1 cellular context compared by ENCODE assay signal in the genomic region with DNA sequence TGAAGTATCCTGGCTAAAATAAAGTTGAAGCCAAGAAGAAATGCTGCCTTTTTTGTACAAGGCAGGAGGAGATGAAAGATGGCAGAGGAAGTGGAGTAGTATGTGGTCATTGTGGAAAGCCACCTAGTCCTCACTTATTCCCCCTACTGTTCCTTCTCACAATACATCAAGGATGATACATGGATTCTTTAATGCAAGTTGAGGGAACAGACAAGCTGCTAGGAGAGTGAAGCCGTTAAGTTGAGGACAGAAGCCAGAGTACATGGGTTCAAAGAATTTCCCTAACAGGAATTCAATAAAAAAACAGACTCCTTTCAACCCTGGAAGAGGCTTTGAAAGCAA.
TF ChIP-seq lines count a peak whose summit lies in the region.

No MANE protein-coding gene starts in this region.

TF ChIP-seq in HCT116, 20 proteins besides CTCF, POLR2A, EP300 and RAD21 (continued from another document):
- TF ChIP-seq POLR2AphosphoS5 (IDR thresholded peaks at IDR 0.05; ENCODE audit: low read depth, low read length): no peak
- TF ChIP-seq SP1 (IDR thresholded peaks at IDR 0.05; ENCODE audit: low read depth): no peak
- TF ChIP-seq, protein P1, sequence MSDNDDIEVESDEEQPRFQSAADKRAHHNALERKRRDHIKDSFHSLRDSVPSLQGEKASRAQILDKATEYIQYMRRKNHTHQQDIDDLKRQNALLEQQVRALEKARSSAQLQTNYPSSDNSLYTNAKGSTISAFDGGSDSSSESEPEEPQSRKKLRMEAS (IDR thresholded peaks at IDR 0.05): no peak
- TF ChIP-seq ZNF274 (IDR thresholded peaks at IDR 0.05; ENCODE audit: low read depth, low read length): no peak
- TF ChIP-seq YY1 (IDR thresholded peaks at IDR 0.05; ENCODE audit: extremely low read depth, insufficient replicate concordance, low read depth, low read length): no peak
- no peak for TF ChIP-seq ELF1 (IDR thresholded peaks at IDR 0.05; ENCODE audit: borderline replicate concordance, low read depth)
- no peak for TF ChIP-seq EZH2 (IDR thresholded peaks at IDR 0.05)
- TF ChIP-seq FOSL1 (IDR thresholded peaks at IDR 0.05; ENCODE audit: low read depth): no peak
- TF ChIP-seq, protein P2, sequence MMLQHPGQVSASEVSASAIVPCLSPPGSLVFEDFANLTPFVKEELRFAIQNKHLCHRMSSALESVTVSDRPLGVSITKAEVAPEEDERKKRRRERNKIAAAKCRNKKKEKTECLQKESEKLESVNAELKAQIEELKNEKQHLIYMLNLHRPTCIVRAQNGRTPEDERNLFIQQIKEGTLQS (IDR thresholded peaks at IDR 0.05): no peak
- TF ChIP-seq TCF7L2 (IDR thresholded peaks at IDR 0.05; ENCODE audit: borderline replicate concordance, extremely low read depth, insufficient read depth, insufficient read length): no peak
- no peak for TF ChIP-seq SIN3A (IDR thresholded peaks at IDR 0.05; ENCODE audit: low read depth)
- TF ChIP-seq, protein P3, sequence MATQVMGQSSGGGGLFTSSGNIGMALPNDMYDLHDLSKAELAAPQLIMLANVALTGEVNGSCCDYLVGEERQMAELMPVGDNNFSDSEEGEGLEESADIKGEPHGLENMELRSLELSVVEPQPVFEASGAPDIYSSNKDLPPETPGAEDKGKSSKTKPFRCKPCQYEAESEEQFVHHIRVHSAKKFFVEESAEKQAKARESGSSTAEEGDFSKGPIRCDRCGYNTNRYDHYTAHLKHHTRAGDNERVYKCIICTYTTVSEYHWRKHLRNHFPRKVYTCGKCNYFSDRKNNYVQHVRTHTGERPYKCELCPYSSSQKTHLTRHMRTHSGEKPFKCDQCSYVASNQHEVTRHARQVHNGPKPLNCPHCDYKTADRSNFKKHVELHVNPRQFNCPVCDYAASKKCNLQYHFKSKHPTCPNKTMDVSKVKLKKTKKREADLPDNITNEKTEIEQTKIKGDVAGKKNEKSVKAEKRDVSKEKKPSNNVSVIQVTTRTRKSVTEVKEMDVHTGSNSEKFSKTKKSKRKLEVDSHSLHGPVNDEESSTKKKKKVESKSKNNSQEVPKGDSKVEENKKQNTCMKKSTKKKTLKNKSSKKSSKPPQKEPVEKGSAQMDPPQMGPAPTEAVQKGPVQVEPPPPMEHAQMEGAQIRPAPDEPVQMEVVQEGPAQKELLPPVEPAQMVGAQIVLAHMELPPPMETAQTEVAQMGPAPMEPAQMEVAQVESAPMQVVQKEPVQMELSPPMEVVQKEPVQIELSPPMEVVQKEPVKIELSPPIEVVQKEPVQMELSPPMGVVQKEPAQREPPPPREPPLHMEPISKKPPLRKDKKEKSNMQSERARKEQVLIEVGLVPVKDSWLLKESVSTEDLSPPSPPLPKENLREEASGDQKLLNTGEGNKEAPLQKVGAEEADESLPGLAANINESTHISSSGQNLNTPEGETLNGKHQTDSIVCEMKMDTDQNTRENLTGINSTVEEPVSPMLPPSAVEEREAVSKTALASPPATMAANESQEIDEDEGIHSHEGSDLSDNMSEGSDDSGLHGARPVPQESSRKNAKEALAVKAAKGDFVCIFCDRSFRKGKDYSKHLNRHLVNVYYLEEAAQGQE (IDR thresholded peaks at IDR 0.05; ENCODE audit: low read depth): no peak
- no peak for TF ChIP-seq EGR1 (IDR thresholded peaks at IDR 0.05; ENCODE audit: low read depth)
- no peak for TF ChIP-seq EZH2phosphoT487 (IDR thresholded peaks at IDR 0.05; ENCODE audit: borderline replicate concordance)
- no peak for TF ChIP-seq CBX3 (IDR thresholded peaks at IDR 0.05; ENCODE audit: low read depth)
